Comparison of ENCODE assay signal across 1 cellular context in the genomic region with DNA sequence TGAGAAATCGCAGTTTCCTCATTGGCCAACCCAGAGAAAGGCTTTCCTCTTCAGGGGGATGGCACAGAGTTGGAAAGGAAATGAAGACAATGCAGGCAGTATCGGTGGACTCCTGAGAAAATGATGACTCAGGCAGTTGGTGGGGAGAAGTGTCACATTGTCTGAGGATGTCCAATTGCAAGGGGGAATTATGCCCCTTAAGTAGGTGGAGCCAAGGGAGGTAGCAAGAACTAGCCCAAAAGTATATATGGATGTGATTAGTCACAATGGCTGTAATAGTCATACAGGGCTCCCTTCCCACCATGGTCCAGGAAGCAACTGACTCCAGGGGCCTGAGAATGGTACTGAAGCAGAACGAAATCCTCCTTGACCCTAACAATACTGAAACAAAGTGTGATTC.
TF ChIP-seq lines count a peak whose summit lies in the region.

No MANE protein-coding gene starts in this region.

TF ChIP-seq in GM12878, 131 proteins besides CTCF, POLR2A, EP300 and RAD21:
- TF ChIP-seq POU2F2 (IDR thresholded peaks at IDR 0.05; ENCODE audit: borderline replicate concordance, low read depth, low read length) (no peak), SMC3 (IDR thresholded peaks at IDR 0.05; ENCODE audit: borderline replicate concordance, low read length) (no peak), CEBPZ (IDR thresholded peaks at IDR 0.05; ENCODE audit: low read depth, low read length) (no peak), HDAC6 (IDR thresholded peaks at IDR 0.05; ENCODE audit: unreplicated experiment) (no peak), FOXK2 (IDR thresholded peaks at IDR 0.05) (no peak), YY1 (IDR thresholded peaks at IDR 0.05; ENCODE audit: low read depth, low read length) (no peak), TAF1 (IDR thresholded peaks at IDR 0.05; ENCODE audit: borderline replicate concordance, low read depth, low read length) (no peak), ZBED1 (IDR thresholded peaks at IDR 0.05; ENCODE audit: borderline replicate concordance) (no peak)
- TF ChIP-seq, protein P1, sequence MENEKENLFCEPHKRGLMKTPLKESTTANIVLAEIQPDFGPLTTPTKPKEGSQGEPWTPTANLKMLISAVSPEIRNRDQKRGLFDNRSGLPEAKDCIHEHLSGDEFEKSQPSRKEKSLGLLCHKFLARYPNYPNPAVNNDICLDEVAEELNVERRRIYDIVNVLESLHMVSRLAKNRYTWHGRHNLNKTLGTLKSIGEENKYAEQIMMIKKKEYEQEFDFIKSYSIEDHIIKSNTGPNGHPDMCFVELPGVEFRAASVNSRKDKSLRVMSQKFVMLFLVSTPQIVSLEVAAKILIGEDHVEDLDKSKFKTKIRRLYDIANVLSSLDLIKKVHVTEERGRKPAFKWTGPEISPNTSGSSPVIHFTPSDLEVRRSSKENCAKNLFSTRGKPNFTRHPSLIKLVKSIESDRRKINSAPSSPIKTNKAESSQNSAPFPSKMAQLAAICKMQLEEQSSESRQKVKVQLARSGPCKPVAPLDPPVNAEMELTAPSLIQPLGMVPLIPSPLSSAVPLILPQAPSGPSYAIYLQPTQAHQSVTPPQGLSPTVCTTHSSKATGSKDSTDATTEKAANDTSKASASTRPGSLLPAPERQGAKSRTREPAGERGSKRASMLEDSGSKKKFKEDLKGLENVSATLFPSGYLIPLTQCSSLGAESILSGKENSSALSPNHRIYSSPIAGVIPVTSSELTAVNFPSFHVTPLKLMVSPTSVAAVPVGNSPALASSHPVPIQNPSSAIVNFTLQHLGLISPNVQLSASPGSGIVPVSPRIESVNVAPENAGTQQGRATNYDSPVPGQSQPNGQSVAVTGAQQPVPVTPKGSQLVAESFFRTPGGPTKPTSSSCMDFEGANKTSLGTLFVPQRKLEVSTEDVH (IDR thresholded peaks at IDR 0.05; ENCODE audit: low read depth, partially characterized antibody) = no peak
